ENCODE assay signal across 8 cellular contexts in genomic region chr19:10270180-10270615, GRCh38. TPM values are rescaled to one million over a fixed set of nuclear protein-coding genes. Genes with fewer than 3 reads are reported as not detected.
DNase-seq lines count a peak whose midpoint lies in the region; ATAC-seq and TF ChIP-seq lines count a peak whose summit lies in the region.

No MANE protein-coding gene starts in this region.

- peaks cover 0 to 7% of the 10 kb centered on the region in 2 donors for H3K36me3 ChIP-seq in adrenal gland (replicated peaks in 1 of 2)
- H3K36me3 ChIP-seq in iPS-15b (ENCODE audit: control insufficient read depth, insufficient read depth, low read length): no peaks in the 10 kb centered on the region

- intact Hi-C loops in adrenal gland (cut with DNase I): no loop called here

- H3K9me3 ChIP-seq in adrenal gland (replicated peaks in 1 of 3) (no peaks in the 10 kb centered on the region), iPS-15b (ENCODE audit: control insufficient read depth, insufficient read depth, low read length) (no peaks in the 10 kb centered on the region)

- WGBS in adrenal gland, 4 donors: 1 to 4% (median 3%) methylated on average over 13 to 37 of the region's 37 CpGs; no CpG with 5 or more reads in 1 of the 4 donors

- TF ChIP-seq POLR2A in adrenal gland (IDR thresholded peaks at IDR 0.05): no peak

- TF ChIP-seq CTCF in adrenal gland (IDR thresholded peaks at IDR 0.05): no peak

- H3K4me1 ChIP-seq in adrenal gland (replicated peaks in 1 of 2) (peaks cover 5 to 19% of the 10 kb centered on the region in 2 donors), iPS-15b (ENCODE audit: control insufficient read depth, insufficient read depth, low read length) (peaks cover 2% of the 10 kb centered on the region)

- peak; percentile 41 for ATAC-seq in HG02763 (IDR thresholded peaks at IDR 0.05; ENCODE audit: unreplicated experiment)
- peak; percentile 6 for ATAC-seq in SK-N-SH treated with all-trans-retinoic acid at 6 μM for 48 hours
- ATAC-seq in GM18858 (IDR thresholded peaks at IDR 0.05; ENCODE audit: unreplicated experiment): no peak

- DNase-seq in EL (peak; percentile 62), adrenal gland (peak; percentile 62 to 84 (median 76)), globus pallidus (ENCODE audit: low spot score) (no peak)
- DNase-seq in stimulated activated CD4-positive, alpha-beta T cell treated with anti-CD3 and anti-CD28 coated beads, Interleukin-12 subunit alpha, Interleukin-12 subunit beta, amount 100 ng/mL, for 48 hours (ENCODE audit: low read depth in 2 of 3, low spot score in 1 of 3): peak; percentile 65 to 75 (median 68)

- H3K27ac ChIP-seq in adrenal gland: peak overlapping the region; percentile 62 to 88 (median 74)

- H3K27me3 ChIP-seq in adrenal gland: no peaks in the 10 kb centered on the region
- peaks cover 37% of the 10 kb centered on the region for H3K27me3 ChIP-seq in iPS-15b (ENCODE audit: control insufficient read depth, insufficient read depth, low read length)

- H3K9ac ChIP-seq in iPS-15b (ENCODE audit: low read depth, low read length): no peak overlapping the region

- H3K4me3 ChIP-seq in adrenal gland (peak overlapping the region in 2 of 4 donors; percentile 19 to 42), iPS-15b (ENCODE audit: low read depth, low read length) (peak overlapping the region; percentile 58)

TF ChIP-seq in SK-N-SH treated with all-trans-retinoic acid at 6 μM for 48 hours, 23 proteins besides CTCF, POLR2A, EP300 and RAD21:
- TF ChIP-seq ESRRG (CRISPR knock-in tag; IDR thresholded peaks at IDR 0.05) (no peak), TOX (CRISPR knock-in tag; IDR thresholded peaks at IDR 0.05; ENCODE audit: borderline replicate concordance) (no peak), TSHZ2 (CRISPR knock-in tag; IDR thresholded peaks at IDR 0.05) (no peak), BACH2 (CRISPR knock-in tag; IDR thresholded peaks at IDR 0.05; ENCODE audit: borderline replicate concordance) (no peak), CREB5 (CRISPR knock-in tag; IDR thresholded peaks at IDR 0.05; ENCODE audit: low read depth) (no peak), ZNF70 (CRISPR knock-in tag; IDR thresholded peaks at IDR 0.05) (no peak), PPARA (CRISPR knock-in tag; IDR thresholded peaks at IDR 0.05; ENCODE audit: borderline replicate concordance) (no peak), ZC3H10 (CRISPR knock-in tag; IDR thresholded peaks at IDR 0.05) (no peak), SNAI2 (CRISPR knock-in tag; IDR thresholded peaks at IDR 0.05) (no peak), PATZ1 (CRISPR knock-in tag; IDR thresholded peaks at IDR 0.05; ENCODE audit: borderline replicate concordance) (no peak), ZNF565 (CRISPR knock-in tag; conservative IDR thresholded peaks at IDR 0.05; ENCODE audit: low read depth) (no peak), ZFP3 (CRISPR knock-in tag; IDR thresholded peaks at IDR 0.05) (no peak), ARNTL (CRISPR knock-in tag; IDR thresholded peaks at IDR 0.05; ENCODE audit: borderline replicate concordance, low read depth) (no peak), ISL1 (CRISPR knock-in tag; IDR thresholded peaks at IDR 0.05) (no peak), CSRNP3 (CRISPR knock-in tag; IDR thresholded peaks at IDR 0.05) (no peak)

RNA-seq across cellular contexts. Expression of gene ICAM1, which starts 0.7 kb away (rescaled TPM):
- total RNA-seq in adrenal gland: 10 to 100 TPM; 12.2 to 90.4 (median 34.4) TPM
- polyA plus RNA-seq in adrenal gland: 10 to 100 TPM in 2 of 3 donors, 1 to 10 TPM in 1; 8.8 to 27.6 (median 13.5) TPM

RNA-seq across cellular contexts. Expression of gene ICAM4, which starts 16.6 kb away (rescaled TPM):
- 1 to 10 TPM in 1 of 8 donors, under 1 TPM in 4, not detected in 3; 0.39 to 1.0 (median 0.53) TPM for total RNA-seq in adrenal gland
- polyA plus RNA-seq in adrenal gland: under 1 TPM in 2 of 3 donors, not detected in 1; 0.34 to 0.48 TPM

RNA-seq across cellular contexts. Expression of gene MRPL4, which starts 18.2 kb away (rescaled TPM):
- 100 to 1,000 TPM in 1 of 8 donors, 10 to 100 TPM in 7; 43.7 to 123 (median 86.0) TPM for total RNA-seq in adrenal gland
- 10 to 100 TPM; 33.4 to 56.4 (median 43.8) TPM for polyA plus RNA-seq in adrenal gland

RNA-seq across cellular contexts. Expression of gene ICAM5, which starts 19.6 kb away (rescaled TPM):
- total RNA-seq in adrenal gland: 1 to 10 TPM in 1 of 8 donors, under 1 TPM in 5, not detected in 2; 0.13 to 2.2 (median 0.50) TPM
- under 1 TPM in 2 of 3 donors, not detected in 1; 0.20 to 0.64 TPM for polyA plus RNA-seq in adrenal gland

RNA-seq across cellular contexts. Expression of gene S1PR2, which starts 39.1 kb away (rescaled TPM):
- total RNA-seq in adrenal gland: 1 to 10 TPM; 2.1 to 9.5 (median 6.6) TPM
- polyA plus RNA-seq in adrenal gland: 1 to 10 TPM; 1.6 to 3.5 (median 3.1) TPM
